Comparison of ENCODE assay signal across 8 cellular contexts in genomic region chr16:4936991-4937781, GRCh38. TPM values are rescaled to one million over a fixed set of nuclear protein-coding genes. Genes with fewer than 3 reads are reported as not detected.
DNase-seq lines count a peak whose midpoint lies in the region; ATAC-seq, FAIRE-seq and TF ChIP-seq lines count a peak whose summit lies in the region.

TSS of gene PPL (minus strand) at chr16:4937148. CDS start at chr16:4937045, 103 bp downstream.

- no peaks in the 10 kb centered on the region for H3K4me1 ChIP-seq in small intestine (ENCODE audit: control insufficient read depth in 2 of 2, insufficient read depth in 1 of 2, low read depth in 1 of 2, low read length in 1 of 2)

- no peak for TF ChIP-seq CTCF in astrocyte of the spinal cord (IDR thresholded peaks at IDR 0.05; ENCODE audit: low read depth, low read length)

- peak within 1 kb of the TSS; percentile 75 to 89 for H3K27ac ChIP-seq in small intestine (ENCODE audit: low read depth in 1 of 2, low read length in 1 of 2)

- no peaks in the 10 kb centered on the region for H3K9me3 ChIP-seq in small intestine (ENCODE audit: control insufficient read depth, low read depth)

- H3K27me3 ChIP-seq in small intestine (ENCODE audit: control insufficient read depth in 2 of 2, insufficient read depth in 2 of 2, low read length in 2 of 2), result peaks cover 0 to 4% of the 10 kb centered on the region in 2 donors

- WGBS in small intestine, 3 donors, result 4 to 8% (median 6%) methylated on average over 32 to 76 of the region's 76 CpGs

- DNase-seq in ELF-1 (ENCODE audit: low read depth, low spot score) (peak; percentile 83), NCI-H128 (lab: John Stamatoyannopoulos, UW; ENCODE audit: unreplicated experiment) (peak; percentile 41), astrocyte of the spinal cord (ENCODE audit: low read depth, low spot score) (no peak), iPS-NIHi11 (ENCODE audit: low spot score) (peak; percentile 94), small intestine (peak; percentile 97), SIG-M5 treated with dmso at 0.1 percent for 504 hours (lab: John Stamatoyannopoulos, UW; ENCODE audit: unreplicated experiment) (no peak)
- DNase-seq in activated effector memory CD4-positive, alpha-beta T cell treated with Interleukin-2 at 50 U/mL for 16 hours, result no peak

- H3K36me3 ChIP-seq in small intestine (ENCODE audit: control insufficient read depth in 2 of 2, insufficient read depth in 2 of 2, low read length in 2 of 2), result no peaks in the 10 kb centered on the region

- FAIRE-seq in small intestine (lab: Jason Lieb, UNC), result no peak

- in situ Hi-C loops in astrocyte of the spinal cord (cut with HindIII; ENCODE audit: low sequenced_read_pairs), result no loop called here

- H3K4me3 ChIP-seq in astrocyte of the spinal cord (ENCODE audit: low read depth, low read length), result peak within 1 kb of the TSS; percentile 44
- peak within 1 kb of the TSS; percentile 36 to 73 for H3K4me3 ChIP-seq in small intestine (ENCODE audit: low read depth in 1 of 2, low read length in 2 of 2)

- no peak for ATAC-seq in HG03139 (IDR thresholded peaks at IDR 0.05; ENCODE audit: unreplicated experiment)

RNA-seq across cellular contexts. Expression of gene PPL, which starts in this region (rescaled TPM):
- polyA plus RNA-seq in small intestine, result 10 to 100 TPM; 11.1 to 16.1 (median 13.6) TPM

Comparison
In these comparisons a context has a peak if more than half of its experiments do, and no peak if none do; other contexts are left out.
1. DNase-seq: peak in ELF-1 (single experiment), NCI-H128 (single experiment), iPS-NIHi11 (single experiment) and small intestine (single experiment); none in astrocyte of the spinal cord (single experiment), activated effector memory CD4-positive, alpha-beta T cell treated with Interleukin-2 at 50 U/mL for 16 hours (single experiment) and SIG-M5 treated with dmso at 0.1 percent for 504 hours (single experiment).